In genomic region chr17:18920911-18921441, GRCh38 we compare ENCODE assay signal across 13 cellular contexts. TPM values are rescaled to one million over a fixed set of nuclear protein-coding genes. Genes with fewer than 3 reads are reported as not detected.
DNase-seq lines count a peak whose midpoint lies in the region; ATAC-seq and TF ChIP-seq lines count a peak whose summit lies in the region.
"Had no signal": no experiment of that assay in that cellular context is flagged by ENCODE, and none has a peak within 500 bp of the region (broad histone marks: within the 10 kb centered on the region; RNA-seq: fewer than 3 reads in every experiment).

No MANE protein-coding gene starts in this region.

- H3K4me3 Mint-ChIP-seq in activated CD4-positive, alpha-beta T cell treated with anti-CD3 and anti-CD28 coated beads, Interleukin-2, amount 10 ng/mL, durations not matched to agents 24 days and 14 days, result peak overlapping the region; percentile 64
- H3K4me3 Mint-ChIP-seq in dendritic cell treated with granulocyte-macrophage colony-stimulating factor and Interleukin-4, amounts not matched to agents 40 ng/mL and 50 ng/mL, for 4 days, result no peak overlapping the region
- H3K4me3 Mint-ChIP-seq in GM23338, result no peak overlapping the region

- no peaks in the 10 kb centered on the region for H3K9me3 Mint-ChIP-seq in activated CD4-positive, alpha-beta T cell treated with anti-CD3 and anti-CD28 coated beads, Interleukin-2, amount 10 ng/mL, durations not matched to agents 24 days and 14 days
- no peaks in the 10 kb centered on the region for H3K9me3 Mint-ChIP-seq in dendritic cell treated with granulocyte-macrophage colony-stimulating factor and Interleukin-4, amounts not matched to agents 40 ng/mL and 50 ng/mL, for 4 days
- no peaks in the 10 kb centered on the region for H3K9me3 Mint-ChIP-seq in GM23338

- H3K9me2 ChIP-seq in Karpas-422 (replicated peaks; ENCODE audit: insufficient read depth, low read length) (no peaks in the 10 kb centered on the region), GM23338 (ENCODE audit: insufficient read depth) (no peaks in the 10 kb centered on the region)

- TF ChIP-seq POLR2A in suprapubic skin (IDR thresholded peaks at IDR 0.05), result no peak

- no peak for TF ChIP-seq CTCF in suprapubic skin (IDR thresholded peaks at IDR 0.05)
- no peak for TF ChIP-seq CTCF in GM23338 (conservative IDR thresholded peaks at IDR 0.05; ENCODE audit: low read depth in 2 of 2)

- H3K9me3 ChIP-seq in Karpas-422 (ENCODE audit: low read length) (no peaks in the 10 kb centered on the region), skeletal muscle satellite cell (replicated peaks; ENCODE audit: low read length) (no peaks in the 10 kb centered on the region), suprapubic skin (no peaks in the 10 kb centered on the region)

- intact Hi-C loops in activated CD4-positive, alpha-beta T cell treated with anti-CD3 and anti-CD28 coated beads, Interleukin-2, amount 10 ng/mL, durations not matched to agents 24 days and 14 days (cut with micrococcal nuclease), result no loop called here
- intact Hi-C loops in dendritic cell treated with granulocyte-macrophage colony-stimulating factor and Interleukin-4, amounts not matched to agents 40 ng/mL and 50 ng/mL, for 4 days (cut with micrococcal nuclease), result no loop called here

- H3K36me3 ChIP-seq in Karpas-422 (ENCODE audit: insufficient read depth, low read length) (peaks cover 34% of the 10 kb centered on the region), skeletal muscle satellite cell (ENCODE audit: insufficient read depth, low read length) (peaks cover 14% of the 10 kb centered on the region), suprapubic skin (peaks cover 29% of the 10 kb centered on the region), GM23338 (ENCODE audit: insufficient read depth) (no peaks in the 10 kb centered on the region; the same call in 1 of the 2 replicates)

- no peaks in the 10 kb centered on the region for H3F3A ChIP-seq in GM23338 (replicated peaks; ENCODE audit: low read depth)

- H3K4me2 ChIP-seq in Karpas-422 (ENCODE audit: low read depth, low read length, poor library complexity, severe bottlenecking) (peak overlapping the region; percentile 71), skeletal muscle satellite cell (ENCODE audit: low read length) (peak overlapping the region; percentile 59), GM23338 (no peak overlapping the region)

- peak overlapping the region; percentile 62 for H3K9ac ChIP-seq in Karpas-422 (ENCODE audit: low read length)
- H3K9ac ChIP-seq in skeletal muscle satellite cell (ENCODE audit: low read depth, low read length), result no peak overlapping the region

- TF ChIP-seq EP300 in suprapubic skin (IDR thresholded peaks at IDR 0.05), result no peak

- H3K27me3 Mint-ChIP-seq in activated CD4-positive, alpha-beta T cell treated with anti-CD3 and anti-CD28 coated beads, Interleukin-2, amount 10 ng/mL, durations not matched to agents 24 days and 14 days, result no peaks in the 10 kb centered on the region
- H3K27me3 Mint-ChIP-seq in dendritic cell treated with granulocyte-macrophage colony-stimulating factor and Interleukin-4, amounts not matched to agents 40 ng/mL and 50 ng/mL, for 4 days, result no peaks in the 10 kb centered on the region
- H3K27me3 Mint-ChIP-seq in GM23338 (ENCODE audit: insufficient read depth, low read depth, poor library complexity), result no peaks in the 10 kb centered on the region

- H3K4me3 ChIP-seq in Karpas-422 (ENCODE audit: low read length), result peak overlapping the region; percentile 46
- no peak overlapping the region for H3K4me3 ChIP-seq in skeletal muscle satellite cell (ENCODE audit: low read length)
- no peak overlapping the region for H3K4me3 ChIP-seq in suprapubic skin
- H3K4me3 ChIP-seq in GM23338, result no peak overlapping the region

- peak overlapping the region; percentile 90 for H3K27ac Mint-ChIP-seq in activated CD4-positive, alpha-beta T cell treated with anti-CD3 and anti-CD28 coated beads, Interleukin-2, amount 10 ng/mL, durations not matched to agents 24 days and 14 days
- peak overlapping the region; percentile 30 for H3K27ac Mint-ChIP-seq in dendritic cell treated with granulocyte-macrophage colony-stimulating factor and Interleukin-4, amounts not matched to agents 40 ng/mL and 50 ng/mL, for 4 days
- no peak overlapping the region for H3K27ac Mint-ChIP-seq in GM23338

- H3K4me1 Mint-ChIP-seq in activated CD4-positive, alpha-beta T cell treated with anti-CD3 and anti-CD28 coated beads, Interleukin-2, amount 10 ng/mL, durations not matched to agents 24 days and 14 days, result peaks cover 54% of the 10 kb centered on the region
- peaks cover 24% of the 10 kb centered on the region for H3K4me1 Mint-ChIP-seq in dendritic cell treated with granulocyte-macrophage colony-stimulating factor and Interleukin-4, amounts not matched to agents 40 ng/mL and 50 ng/mL, for 4 days (ENCODE audit: low read depth)
- peaks cover 5% of the 10 kb centered on the region; the same call in 2 of the 3 replicates for H3K4me1 Mint-ChIP-seq in GM23338

- H4K20me1 ChIP-seq in Karpas-422 (ENCODE audit: insufficient read depth, low read depth, low read length) (no peaks in the 10 kb centered on the region), GM23338 (replicated peaks; ENCODE audit: insufficient read depth) (no peaks in the 10 kb centered on the region; the same call in none of the 2 replicates)

- H2AFZ ChIP-seq in Karpas-422 (ENCODE audit: low read length), result no peak overlapping the region
- no peak overlapping the region for H2AFZ ChIP-seq in GM23338

- H3K79me2 ChIP-seq in Karpas-422 (ENCODE audit: low read length) (peaks cover 59% of the 10 kb centered on the region), GM23338 (replicated peaks; ENCODE audit: insufficient read depth) (peaks cover 31% of the 10 kb centered on the region)

- WGBS in suprapubic skin, result 52% methylated on average over 6 of the region's 6 CpGs

- peaks cover 42% of the 10 kb centered on the region for H3K36me3 Mint-ChIP-seq in activated CD4-positive, alpha-beta T cell treated with anti-CD3 and anti-CD28 coated beads, Interleukin-2, amount 10 ng/mL, durations not matched to agents 24 days and 14 days (ENCODE audit: low read depth)
- H3K36me3 Mint-ChIP-seq in dendritic cell treated with granulocyte-macrophage colony-stimulating factor and Interleukin-4, amounts not matched to agents 40 ng/mL and 50 ng/mL, for 4 days (ENCODE audit: low read depth), result peaks cover 60% of the 10 kb centered on the region
- H3K36me3 Mint-ChIP-seq in GM23338 (ENCODE audit: low read depth), result peaks cover 38% of the 10 kb centered on the region

- peak; percentile 70 for DNase-seq in activated CD4-positive, alpha-beta T cell treated with anti-CD3 and anti-CD28 coated beads, Interleukin-2, amount 10 ng/mL, durations not matched to agents 24 days and 14 days
- no peak for DNase-seq in activated CD4-positive, alpha-beta T cell treated with anti-CD3 and anti-CD28 coated beads for 48 hours
- peak; percentile 79 for DNase-seq in Karpas-422
- DNase-seq in NCI-H345 (lab: John Stamatoyannopoulos, UW), result no peak
- DNase-seq in suprapubic skin (ENCODE audit: low spot score in 2 of 2), result no peak
- no peak for DNase-seq in GM23338 (ENCODE audit: low spot score)
- DNase-seq: 8988T; activated CD4-positive, alpha-beta T cell treated with anti-CD3 and anti-CD28 coated beads, Interleukin-2, amount 50 U/mL, for 1 hour; H7; NCI-H1436 treated with DMSO at 0.1 percent for 48 hours; small intestine had no signal

- H3K27me3 ChIP-seq in Karpas-422 (ENCODE audit: low read length), result no peaks in the 10 kb centered on the region
- no peaks in the 10 kb centered on the region for H3K27me3 ChIP-seq in skeletal muscle satellite cell (ENCODE audit: control insufficient read depth, insufficient read depth, low read length)
- H3K27me3 ChIP-seq in suprapubic skin, result no peaks in the 10 kb centered on the region
- H3K27me3 ChIP-seq in GM23338 (ENCODE audit: insufficient read depth), result no peaks in the 10 kb centered on the region

- no peak for ATAC-seq in GM23338

- H3K4me1 ChIP-seq in Karpas-422 (ENCODE audit: low read length), result peaks cover 68% of the 10 kb centered on the region
- H3K4me1 ChIP-seq in skeletal muscle satellite cell (ENCODE audit: control insufficient read depth, insufficient read depth, low read length), result peaks cover 25% of the 10 kb centered on the region
- peaks cover 6% of the 10 kb centered on the region for H3K4me1 ChIP-seq in suprapubic skin
- H3K4me1 ChIP-seq in GM23338 (ENCODE audit: insufficient read depth), result peaks cover 6% of the 10 kb centered on the region; the same call in 1 of the 2 replicates

- peak overlapping the region; percentile 95 for H3K27ac ChIP-seq in Karpas-422 (ENCODE audit: low read length)
- no peak overlapping the region for H3K27ac ChIP-seq in suprapubic skin
- no peak overlapping the region for H3K27ac ChIP-seq in GM23338 (ENCODE audit: low read depth)

TF ChIP-seq in GM23338, 12 proteins besides CTCF, POLR2A, EP300 and RAD21 (continues in another document):
- TF ChIP-seq, protein P1, sequence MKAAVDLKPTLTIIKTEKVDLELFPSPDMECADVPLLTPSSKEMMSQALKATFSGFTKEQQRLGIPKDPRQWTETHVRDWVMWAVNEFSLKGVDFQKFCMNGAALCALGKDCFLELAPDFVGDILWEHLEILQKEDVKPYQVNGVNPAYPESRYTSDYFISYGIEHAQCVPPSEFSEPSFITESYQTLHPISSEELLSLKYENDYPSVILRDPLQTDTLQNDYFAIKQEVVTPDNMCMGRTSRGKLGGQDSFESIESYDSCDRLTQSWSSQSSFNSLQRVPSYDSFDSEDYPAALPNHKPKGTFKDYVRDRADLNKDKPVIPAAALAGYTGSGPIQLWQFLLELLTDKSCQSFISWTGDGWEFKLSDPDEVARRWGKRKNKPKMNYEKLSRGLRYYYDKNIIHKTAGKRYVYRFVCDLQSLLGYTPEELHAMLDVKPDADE (IDR thresholded peaks at IDR 0.05), result no peak
- no peak for TF ChIP-seq ZNF331 (CRISPR knock-in tag; IDR thresholded peaks at IDR 0.05; ENCODE audit: low read depth)
- TF ChIP-seq CREB1 (CRISPR knock-in tag; IDR thresholded peaks at IDR 0.05; ENCODE audit: low read depth), result no peak
- TF ChIP-seq STAT1 (IDR thresholded peaks at IDR 0.05; ENCODE audit: unreplicated experiment), result no peak
- no peak for TF ChIP-seq POLR2AphosphoS5 (IDR thresholded peaks at IDR 0.05; ENCODE audit: low read depth)

RNA-seq across cellular contexts. Expression of gene SLC5A10, which starts 31.0 kb away (rescaled TPM):
- not detected in 2 replicates for total RNA-seq in activated CD4-positive, alpha-beta T cell treated with anti-CD3 and anti-CD28 coated beads, Interleukin-2, amount 10 ng/mL, durations not matched to agents 24 days and 14 days
- not detected in 2 replicates for total RNA-seq in Karpas-422 (2014; rRNA removed; shearing (Covaris generic); ENCODE audit: low replicate concordance)
- total RNA-seq in skeletal muscle satellite cell (2012; rRNA removed), result not detected in 2 replicates
- 1 to 10 TPM in 2 of 4 donors, under 1 TPM in 2; 0.31 to 1.5 (median 0.94) TPM for total RNA-seq in suprapubic skin
- 0.10 TPM in 1 of 2 replicates, not detected in the other for total RNA-seq in GM23338 (2014; rRNA removed; shearing (Covaris generic))
- not detected in 2 replicates for polyA plus RNA-seq in GM23338 (2016; fragmentation: Nextera tagmentation; extraction: Ambion mirVana)
- total RNA-seq: H7 had no signal

Comparison
In these comparisons a context has a peak if more than half of its experiments do, and no peak if none do; other contexts are left out.
1. DNase-seq: peak in activated CD4-positive, alpha-beta T cell treated with anti-CD3 and anti-CD28 coated beads, Interleukin-2, amount 10 ng/mL, durations not matched to agents 24 days and 14 days (single experiment) and Karpas-422 (single experiment); none in activated CD4-positive, alpha-beta T cell treated with anti-CD3 and anti-CD28 coated beads for 48 hours (single experiment), NCI-H345 (single experiment), suprapubic skin (0 of 2) and GM23338 (single experiment).